ENCODE assay signal across 1 cellular context in the genomic region with DNA sequence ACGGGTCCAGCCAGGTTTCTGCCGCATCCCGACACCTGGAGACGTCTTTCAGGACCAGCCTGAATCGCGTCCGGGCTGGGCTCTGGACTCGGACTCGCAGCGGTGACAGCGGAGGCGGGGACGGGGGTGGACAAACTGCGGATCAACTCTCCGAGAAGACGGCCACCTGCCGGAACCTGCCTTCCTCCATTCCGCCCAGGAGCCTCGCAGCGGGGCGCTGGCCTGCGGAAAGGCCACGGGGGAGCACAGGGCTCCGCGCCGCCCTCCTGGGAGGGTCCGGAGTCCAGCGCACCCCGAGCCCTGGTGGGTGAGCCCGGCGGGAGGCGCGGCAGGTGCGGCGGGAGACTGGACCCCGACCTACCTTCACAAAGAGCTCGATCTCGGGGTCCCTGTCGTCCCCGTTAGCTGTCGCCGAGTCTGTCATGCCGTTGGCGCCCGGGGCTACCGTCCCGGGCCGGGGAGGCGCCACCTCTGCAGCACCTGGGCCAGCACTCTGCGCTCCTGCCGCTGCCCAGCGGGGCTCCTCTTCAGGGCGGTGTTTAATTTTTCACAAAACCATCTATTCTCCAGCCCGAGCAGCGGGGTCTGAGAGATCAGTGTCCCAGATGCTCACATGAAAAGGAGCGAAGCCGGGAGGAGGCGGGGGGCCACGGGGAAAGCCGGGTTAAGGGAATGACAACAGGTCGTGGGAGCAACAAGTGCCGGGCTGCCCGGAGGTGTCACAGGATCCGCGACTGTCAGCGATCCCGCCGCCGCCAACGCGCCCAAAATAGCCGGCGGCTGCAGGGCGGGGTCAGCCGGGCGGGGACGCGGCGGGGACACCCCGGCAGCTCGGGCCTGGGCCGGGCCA.
A peak's percentile ranks its signal among the peaks of the same experiment; 100 is the strongest.
TF ChIP-seq lines count a peak whose summit lies in the region.

A gene (minus strand): TSS at position 742 of the 850 bp plus-strand sequence. CDS start 318 bp downstream, at position 424.

TF ChIP-seq in HEK293, 187 proteins besides CTCF, POLR2A, EP300 and RAD21 (continued from another document):
- TF ChIP-seq, protein P1, sequence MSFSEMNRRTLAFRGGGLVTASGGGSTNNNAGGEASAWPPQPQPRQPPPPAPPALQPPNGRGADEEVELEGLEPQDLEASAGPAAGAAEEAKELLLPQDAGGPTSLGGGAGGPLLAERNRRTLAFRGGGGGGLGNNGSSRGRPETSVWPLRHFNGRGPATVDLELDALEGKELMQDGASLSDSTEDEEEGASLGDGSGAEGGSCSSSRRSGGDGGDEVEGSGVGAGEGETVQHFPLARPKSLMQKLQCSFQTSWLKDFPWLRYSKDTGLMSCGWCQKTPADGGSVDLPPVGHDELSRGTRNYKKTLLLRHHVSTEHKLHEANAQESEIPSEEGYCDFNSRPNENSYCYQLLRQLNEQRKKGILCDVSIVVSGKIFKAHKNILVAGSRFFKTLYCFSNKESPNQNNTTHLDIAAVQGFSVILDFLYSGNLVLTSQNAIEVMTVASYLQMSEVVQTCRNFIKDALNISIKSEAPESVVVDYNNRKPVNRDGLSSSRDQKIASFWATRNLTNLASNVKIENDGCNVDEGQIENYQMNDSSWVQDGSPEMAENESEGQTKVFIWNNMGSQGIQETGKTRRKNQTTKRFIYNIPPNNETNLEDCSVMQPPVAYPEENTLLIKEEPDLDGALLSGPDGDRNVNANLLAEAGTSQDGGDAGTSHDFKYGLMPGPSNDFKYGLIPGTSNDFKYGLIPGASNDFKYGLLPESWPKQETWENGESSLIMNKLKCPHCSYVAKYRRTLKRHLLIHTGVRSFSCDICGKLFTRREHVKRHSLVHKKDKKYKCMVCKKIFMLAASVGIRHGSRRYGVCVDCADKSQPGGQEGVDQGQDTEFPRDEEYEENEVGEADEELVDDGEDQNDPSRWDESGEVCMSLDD (tag by site-specific recombination; IDR thresholded peaks at IDR 0.05) = peak; percentile 39; the same call in 1 of the 2 replicates
